ENCODE assay signal across 17 cellular contexts in genomic region chr14:21022686-21023085, GRCh38. TPM values are rescaled to one million over a fixed set of nuclear protein-coding genes. Genes with fewer than 3 reads are reported as not detected.
DNase-seq lines count a peak whose midpoint lies in the region; ATAC-seq and TF ChIP-seq lines count a peak whose summit lies in the region.
"Had no signal": no experiment of that assay in that cellular context is flagged by ENCODE, and none has a peak within 500 bp of the region (broad histone marks: within the 10 kb centered on the region; RNA-seq: fewer than 3 reads in every experiment).

No MANE protein-coding gene starts in this region.

- H3K9me3 ChIP-seq in left ventricle myocardium inferior (replicated peaks) (no peaks in the 10 kb centered on the region), esophagus (ENCODE audit: control insufficient read depth in 2 of 2, insufficient read depth in 1 of 2, low read depth in 1 of 2, low read length in 1 of 2) (no peaks in the 10 kb centered on the region), upper lobe of right lung (no peaks in the 10 kb centered on the region)
- H3K9me3 ChIP-seq: colonic mucosa had no signal

- no peaks in the 10 kb centered on the region for H3K27me3 ChIP-seq in left ventricle myocardium inferior (ENCODE audit: low read depth)
- no peaks in the 10 kb centered on the region for H3K27me3 ChIP-seq in esophagus (ENCODE audit: control insufficient read depth in 1 of 2, insufficient read depth in 2 of 2, low read length in 2 of 2)
- no peaks in the 10 kb centered on the region for H3K27me3 ChIP-seq in upper lobe of right lung
- H3K27me3 ChIP-seq: colonic mucosa had no signal

- H3K4me3 Mint-ChIP-seq in neural crest cell, result peak overlapping the region; percentile 38

- H3K4me3 ChIP-seq in left ventricle myocardium inferior, result peak overlapping the region; percentile 83
- peak overlapping the region; percentile 20 to 61 for H3K4me3 ChIP-seq in esophagus (ENCODE audit: low read depth in 1 of 2, low read length in 2 of 2)
- H3K4me3 ChIP-seq in upper lobe of right lung, result peak overlapping the region; percentile 86
- H3K4me3 ChIP-seq: colonic mucosa had no signal

- peaks cover 19% of the 10 kb centered on the region for H3K4me1 Mint-ChIP-seq in neural crest cell

- H3K27ac ChIP-seq in left ventricle myocardium inferior (replicated peaks), result peak overlapping the region; percentile 99
- H3K27ac ChIP-seq in esophagus (ENCODE audit: low read depth in 2 of 2, low read length in 1 of 2), result peak overlapping the region in 1 of 2 donors; percentile 51
- peak overlapping the region; percentile 17 for H3K27ac ChIP-seq in upper lobe of right lung
- H3K27ac ChIP-seq: colonic mucosa, KMS-11 had no signal

- no peak for ATAC-seq in Right ventricle myocardium superior (ENCODE audit: poor library complexity)
- no peak for ATAC-seq in upper lobe of right lung
- no peak for ATAC-seq in GM19397 (IDR thresholded peaks at IDR 0.05; ENCODE audit: unreplicated experiment)

- 83 to 84% methylated on average over 5 of the region's 5 CpGs for WGBS in esophagus, 2 donors

- H3K27ac Mint-ChIP-seq in neural crest cell (ENCODE audit: unreplicated experiment), result no peak overlapping the region

- no peaks in the 10 kb centered on the region for H3K9me3 Mint-ChIP-seq in neural crest cell

- no peak for DNase-seq in left ventricle myocardium inferior
- DNase-seq in Right ventricle myocardium superior, result no peak
- no peak for DNase-seq in neural crest cell (ENCODE audit: low read depth, low spot score)
- DNase-seq in upper lobe of right lung, result no peak
- DNase-seq in NCI-H526 treated with DMSO at 0.1 percent for 48 hours (lab: John Stamatoyannopoulos, UW), result no peak
- DNase-seq in RPMI8226, result no peak
- DNase-seq: activated naive CD4-positive, alpha-beta T cell treated with anti-CD3 and anti-CD28 coated beads, Interleukin-2, amount 50 U/mL, for 16 hours; colonic mucosa; NCI-H1694; NCI-H526 had no signal

- intact Hi-C loops in left ventricle myocardium inferior (cut with micrococcal nuclease) (no loop called here), Right ventricle myocardium superior (cut with DNase I) (no loop called here), upper lobe of right lung (cut with DNase I) (no loop called here)

- no peak for TF ChIP-seq CTCF in left ventricle myocardium inferior (IDR thresholded peaks at IDR 0.05; ENCODE audit: borderline replicate concordance)
- no peak for TF ChIP-seq CTCF in neural crest cell (conservative IDR thresholded peaks at IDR 0.05)
- no peak for TF ChIP-seq CTCF in upper lobe of right lung (IDR thresholded peaks at IDR 0.05)

- H3K27me3 Mint-ChIP-seq in neural crest cell (ENCODE audit: low read depth), result peaks cover 44% of the 10 kb centered on the region

- H3K36me3 ChIP-seq in left ventricle myocardium inferior (peaks cover 46% of the 10 kb centered on the region), esophagus (ENCODE audit: control insufficient read depth in 2 of 2, insufficient read depth in 2 of 2, low read length in 1 of 2) (peaks cover 13 to 27% of the 10 kb centered on the region in 2 donors), upper lobe of right lung (peaks cover 41% of the 10 kb centered on the region)
- H3K36me3 ChIP-seq: colonic mucosa had no signal

- H3K4me1 ChIP-seq in left ventricle myocardium inferior (peaks cover 71% of the 10 kb centered on the region), esophagus (ENCODE audit: control insufficient read depth in 2 of 2, insufficient read depth in 2 of 2, low read length in 1 of 2) (peaks cover 0 to 10% of the 10 kb centered on the region in 2 donors), upper lobe of right lung (peaks cover 22% of the 10 kb centered on the region)
- H3K4me1 ChIP-seq: colonic mucosa had no signal

- no peaks in the 10 kb centered on the region for H3K36me3 Mint-ChIP-seq in neural crest cell (ENCODE audit: low read depth)

RNA-seq across cellular contexts. Expression of gene NDRG2, which starts 2.2 kb away (rescaled TPM):
- total RNA-seq in left ventricle myocardium inferior, result 346 TPM
- 327 TPM for total RNA-seq in Right ventricle myocardium superior
- polyA plus RNA-seq in esophagus, result 100 to 1,000 TPM; 131 to 252 TPM
- 13.7 and 17.4 TPM in 2 replicates for total RNA-seq in neural crest cell
- total RNA-seq in upper lobe of right lung, result 127 TPM
- total RNA-seq: fibroblast of villous mesenchyme had no signal

RNA-seq across cellular contexts. Expression of gene TPPP2, which starts 7.3 kb away (rescaled TPM):
- total RNA-seq in left ventricle myocardium inferior (1.6 TPM), Right ventricle myocardium superior (0.81 TPM), neural crest cell (not detected in 2 replicates), upper lobe of right lung (not detected)
- under 1 TPM in 1 of 2 donors, not detected in 1; 0.14 TPM for polyA plus RNA-seq in esophagus
- total RNA-seq: activated CD8-positive, alpha-beta memory T cell treated with anti-CD3 and anti-CD28 coated beads for 36 hours; fibroblast of villous mesenchyme; kidney epithelial cell; RPMI7951 had no signal

RNA-seq across cellular contexts. Expression of gene RNASE13, which starts 11.9 kb away (rescaled TPM):
- not detected for total RNA-seq in left ventricle myocardium inferior
- total RNA-seq in Right ventricle myocardium superior, result not detected
- polyA plus RNA-seq in esophagus, result not detected
- total RNA-seq in neural crest cell, result not detected in 2 replicates
- not detected for total RNA-seq in upper lobe of right lung
- total RNA-seq: activated CD8-positive, alpha-beta memory T cell treated with anti-CD3 and anti-CD28 coated beads for 36 hours; colonic mucosa; fibroblast of villous mesenchyme; kidney epithelial cell; RPMI7951 had no signal

RNA-seq across cellular contexts. Expression of gene RNASE7, which starts 19.5 kb away (rescaled TPM):
- total RNA-seq in left ventricle myocardium inferior (not detected), Right ventricle myocardium superior (not detected), neural crest cell (not detected in 2 replicates), upper lobe of right lung (not detected)
- 10 to 100 TPM; 33.9 to 92.8 TPM for polyA plus RNA-seq in esophagus
- total RNA-seq: activated CD8-positive, alpha-beta memory T cell treated with anti-CD3 and anti-CD28 coated beads for 36 hours; fibroblast of villous mesenchyme; kidney epithelial cell; RPMI7951 had no signal

RNA-seq across cellular contexts. Expression of gene SLC39A2, which starts 23.6 kb away (rescaled TPM):
- not detected for total RNA-seq in left ventricle myocardium inferior
- total RNA-seq in Right ventricle myocardium superior, result not detected
- polyA plus RNA-seq in esophagus, result 10 to 100 TPM in 1 of 2 donors, 1 to 10 TPM in 1; 8.2 to 20.3 TPM
- total RNA-seq in neural crest cell, result 0.36 and 0.37 TPM in 2 replicates
- not detected for total RNA-seq in upper lobe of right lung
- total RNA-seq: fibroblast of villous mesenchyme had no signal
